ENCODE assay signal across 1 cellular context in the genomic region with DNA sequence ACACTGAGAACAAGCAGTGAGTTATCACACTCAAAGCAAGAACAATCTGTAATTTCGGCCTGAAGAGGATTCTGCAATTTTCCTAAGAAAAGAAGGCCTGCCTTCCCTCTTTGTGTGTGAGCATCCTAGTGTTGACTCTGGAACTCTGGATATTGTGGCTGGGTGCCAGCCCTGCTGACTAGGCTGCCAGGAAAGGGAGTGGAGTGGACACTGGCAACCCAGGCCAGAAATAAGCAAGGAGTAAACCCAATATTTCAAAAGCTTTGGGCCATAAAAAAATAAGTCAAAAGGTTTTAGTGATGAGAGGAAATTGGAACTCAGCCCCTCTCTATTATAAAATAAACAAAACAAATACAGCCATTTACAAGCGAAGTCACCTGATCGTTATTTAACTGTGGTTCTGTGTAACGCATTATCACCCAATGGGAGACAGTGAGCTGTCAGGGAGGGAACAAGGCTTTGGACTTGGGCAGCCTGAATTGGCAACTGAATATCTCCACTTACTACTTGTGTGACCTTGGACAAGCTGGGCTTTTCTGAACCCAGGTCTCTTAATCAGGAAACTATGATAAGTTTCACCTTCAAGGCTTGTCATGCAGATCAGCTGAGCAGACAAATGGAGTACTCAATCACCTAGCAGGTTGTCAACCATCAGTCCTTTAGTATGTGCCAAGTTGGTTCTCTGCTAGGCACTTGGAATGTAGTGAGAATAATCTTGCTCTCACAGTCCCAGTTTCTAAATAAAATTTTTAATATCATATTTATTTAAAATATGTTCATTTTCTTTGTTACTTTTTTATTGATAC.
TF ChIP-seq lines count a peak whose summit lies in the region.

No MANE protein-coding gene starts in this region.

TF ChIP-seq in SK-N-SH, 30 proteins besides CTCF, POLR2A, EP300 and RAD21 (continued from another document):
- TF ChIP-seq REST (IDR thresholded peaks at IDR 0.05; ENCODE audit: low read depth, low read length) (no peak), SMC3 (IDR thresholded peaks at IDR 0.05; ENCODE audit: low read depth, low read length) (no peak), MEF2A (IDR thresholded peaks at IDR 0.05; ENCODE audit: borderline replicate concordance, low read depth) (no peak), RXRA (IDR thresholded peaks at IDR 0.05; ENCODE audit: borderline replicate concordance, low read depth) (no peak), NRF1 (IDR thresholded peaks at IDR 0.05; ENCODE audit: low read depth, low read length) (no peak), EZH2phosphoT487 (IDR thresholded peaks at IDR 0.05; ENCODE audit: borderline replicate concordance, low read depth) (no peak), FOXM1 (IDR thresholded peaks at IDR 0.05; ENCODE audit: low read depth) (no peak), FOXJ3 (CRISPR knock-in tag; IDR thresholded peaks at IDR 0.05) (no peak), ZBTB33 (IDR thresholded peaks at IDR 0.05; ENCODE audit: borderline replicate concordance, low read depth) (no peak), JUND (IDR thresholded peaks at IDR 0.05) (no peak), TCF12 (IDR thresholded peaks at IDR 0.05) (no peak)
